ENCODE assay signal across 8 cellular contexts in the genomic region with DNA sequence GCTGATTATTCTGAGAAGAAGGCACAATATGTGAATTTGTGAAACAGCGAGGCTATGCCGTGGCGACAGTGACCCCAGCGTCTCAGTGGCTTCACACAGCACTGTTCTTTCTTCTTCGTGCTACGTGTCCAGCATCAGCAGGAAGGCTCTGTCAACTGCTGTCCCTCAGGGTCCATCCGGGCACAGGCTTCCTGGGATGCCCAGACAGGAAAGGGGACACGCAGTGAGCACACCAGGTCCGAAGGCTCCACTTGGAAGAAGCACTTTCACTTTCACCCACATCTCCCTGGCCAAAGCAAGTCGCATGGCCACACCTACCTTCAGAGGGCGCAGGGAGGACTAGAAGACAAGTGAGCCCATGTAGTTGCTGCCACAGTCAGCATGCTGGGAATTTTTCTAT. TPM values are rescaled to one million over a fixed set of nuclear protein-coding genes. Genes with fewer than 3 reads are reported as not detected.
DNase-seq lines count a peak whose midpoint lies in the region; ATAC-seq and TF ChIP-seq lines count a peak whose summit lies in the region.

No MANE protein-coding gene starts in this region.

- H3K27ac ChIP-seq in SK-N-SH (ENCODE audit: low read depth in 2 of 2, low read length in 1 of 2), result no peak overlapping the region
- H3K27ac ChIP-seq in neural progenitor cell, result no peak overlapping the region

- H3K79me2 ChIP-seq in SK-N-SH (ENCODE audit: insufficient read depth), result no peaks in the 10 kb centered on the region
- no peaks in the 10 kb centered on the region for H3K79me2 ChIP-seq in neural progenitor cell (ENCODE audit: low read depth)

- H3K27me3 Mint-ChIP-seq in osteocyte (ENCODE audit: unreplicated experiment) (peaks cover 23% of the 10 kb centered on the region), neural progenitor cell (ENCODE audit: insufficient read depth, low read depth) (peaks cover 3% of the 10 kb centered on the region)

- peaks cover 5% of the 10 kb centered on the region for H3K4me1 Mint-ChIP-seq in osteocyte (ENCODE audit: unreplicated experiment)
- H3K4me1 Mint-ChIP-seq in neural progenitor cell, result peaks cover 13% of the 10 kb centered on the region

- H3F3A ChIP-seq in SK-N-SH (replicated peaks; ENCODE audit: insufficient read depth) (no peaks in the 10 kb centered on the region), neural progenitor cell (ENCODE audit: low read depth) (peaks cover 11% of the 10 kb centered on the region)

- DNase-seq in SIG-M5 treated with dmso at 0.1 percent for 504 hours (lab: John Stamatoyannopoulos, UW; ENCODE audit: unreplicated experiment), result peak; percentile 53
- no peak for DNase-seq in SIG-M5 (lab: John Stamatoyannopoulos, UW)
- DNase-seq in HUDEP-2 (lab: John Stamatoyannopoulos, UW; ENCODE audit: unreplicated experiment in 76 of 76), result peak in 62 of 76 experiments; percentile 2 to 71 (median 36)
- no peak for DNase-seq in SK-N-SH
- DNase-seq in dermis microvascular lymphatic vessel endothelial cell (ENCODE audit: low read depth in 2 of 2), result peak; percentile 9 to 56
- DNase-seq in osteocyte (ENCODE audit: extremely low spot score, unreplicated experiment), result peak; percentile 56
- DNase-seq in neural progenitor cell (ENCODE audit: low spot score), result no peak

- H3K9me3 Mint-ChIP-seq in osteocyte (ENCODE audit: unreplicated experiment) (no peaks in the 10 kb centered on the region), neural progenitor cell (no peaks in the 10 kb centered on the region)

- H3K4me1 ChIP-seq in SK-N-SH (ENCODE audit: control insufficient read depth in 1 of 2, insufficient read depth in 2 of 2, low read depth in 1 of 2, low read length in 1 of 2) (peaks cover 0 to 4% of the 10 kb centered on the region in 2 experiments; a peak in 1 of 4 replicates), neural progenitor cell (peaks cover 16% of the 10 kb centered on the region)

- POLR2A ChIA-PET in SK-N-SH (lab: Yijun Ruan, JAX), result no interaction called here

- H3K4me2 ChIP-seq in SK-N-SH (peak overlapping the region; percentile 23; the same call in 1 of the 2 replicates), neural progenitor cell (no peak overlapping the region)

- no peak for ATAC-seq in HG02970 (IDR thresholded peaks at IDR 0.05; ENCODE audit: low FRiP score, unreplicated experiment)

- no peaks in the 10 kb centered on the region for H3K9me3 ChIP-seq in SK-N-SH
- H3K9me3 ChIP-seq in neural progenitor cell (ENCODE audit: low read depth), result no peaks in the 10 kb centered on the region

- TF ChIP-seq RAD21 in SK-N-SH (IDR thresholded peaks at IDR 0.05; ENCODE audit: low read length), result no peak

- H2AFZ ChIP-seq in SK-N-SH (ENCODE audit: low read depth) (no peak overlapping the region), neural progenitor cell (replicated peaks) (no peak overlapping the region)

- H3K36me3 ChIP-seq in SK-N-SH (replicated peaks in 1 of 2; ENCODE audit: control insufficient read depth in 1 of 2, insufficient read depth in 2 of 2, low read length in 1 of 2) (no peaks in the 10 kb centered on the region), neural progenitor cell (no peaks in the 10 kb centered on the region)

- no peak overlapping the region for H3K4me3 Mint-ChIP-seq in osteocyte (ENCODE audit: unreplicated experiment)
- H3K4me3 Mint-ChIP-seq in neural progenitor cell, result no peak overlapping the region

- no peak overlapping the region for H3K27ac Mint-ChIP-seq in osteocyte (ENCODE audit: unreplicated experiment)
- H3K27ac Mint-ChIP-seq in neural progenitor cell, result no peak overlapping the region

- 84% methylated on average over 9 of the region's 11 CpGs for WGBS in SK-N-SH (ENCODE audit: low lambda C conversion rate)

- H3K27me3 ChIP-seq in SK-N-SH (ENCODE audit: insufficient read depth) (no peaks in the 10 kb centered on the region), neural progenitor cell (no peaks in the 10 kb centered on the region)

- H3K36me3 Mint-ChIP-seq in osteocyte (ENCODE audit: unreplicated experiment), result no peaks in the 10 kb centered on the region
- H3K36me3 Mint-ChIP-seq in neural progenitor cell, result no peaks in the 10 kb centered on the region

- TF ChIP-seq CTCF in SK-N-SH (IDR thresholded peaks at IDR 0.05), result no peak
- no peak for TF ChIP-seq CTCF in osteocyte (IDR thresholded peaks at IDR 0.05)
- TF ChIP-seq CTCF in neural progenitor cell (IDR thresholded peaks at IDR 0.05), result no peak

- CTCF ChIA-PET in SK-N-SH (lab: Yijun Ruan, JAX), result no interaction called here

- TF ChIP-seq EP300 in SK-N-SH (IDR thresholded peaks at IDR 0.05; ENCODE audit: borderline replicate concordance in 1 of 2, low read depth in 1 of 2, low read length in 1 of 2), result no peak

- no peaks in the 10 kb centered on the region for H3K9me2 ChIP-seq in SK-N-SH

- no peak overlapping the region for H3K4me3 ChIP-seq in SK-N-SH (ENCODE audit: low read depth in 2 of 2, low read length in 1 of 2)
- no peak overlapping the region for H3K4me3 ChIP-seq in neural progenitor cell

- H3K9ac ChIP-seq in SK-N-SH (no peak overlapping the region), neural progenitor cell (no peak overlapping the region)

- H4K20me1 ChIP-seq in SK-N-SH (ENCODE audit: insufficient read depth) (no peaks in the 10 kb centered on the region), neural progenitor cell (ENCODE audit: low read depth) (no peaks in the 10 kb centered on the region)

TF ChIP-seq in SK-N-SH, 30 proteins besides CTCF, POLR2A, EP300 and RAD21:
- TF ChIP-seq EZH2phosphoT487 (IDR thresholded peaks at IDR 0.05; ENCODE audit: borderline replicate concordance, low read depth), result no peak
- TF ChIP-seq, protein P1, sequence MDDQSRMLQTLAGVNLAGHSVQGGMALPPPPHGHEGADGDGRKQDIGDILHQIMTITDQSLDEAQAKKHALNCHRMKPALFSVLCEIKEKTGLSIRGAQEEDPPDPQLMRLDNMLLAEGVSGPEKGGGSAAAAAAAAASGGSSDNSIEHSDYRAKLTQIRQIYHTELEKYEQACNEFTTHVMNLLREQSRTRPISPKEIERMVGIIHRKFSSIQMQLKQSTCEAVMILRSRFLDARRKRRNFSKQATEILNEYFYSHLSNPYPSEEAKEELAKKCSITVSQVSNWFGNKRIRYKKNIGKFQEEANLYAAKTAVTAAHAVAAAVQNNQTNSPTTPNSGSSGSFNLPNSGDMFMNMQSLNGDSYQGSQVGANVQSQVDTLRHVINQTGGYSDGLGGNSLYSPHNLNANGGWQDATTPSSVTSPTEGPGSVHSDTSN (IDR thresholded peaks at IDR 0.05), result no peak
- TF ChIP-seq, protein P2, sequence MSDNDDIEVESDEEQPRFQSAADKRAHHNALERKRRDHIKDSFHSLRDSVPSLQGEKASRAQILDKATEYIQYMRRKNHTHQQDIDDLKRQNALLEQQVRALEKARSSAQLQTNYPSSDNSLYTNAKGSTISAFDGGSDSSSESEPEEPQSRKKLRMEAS (IDR thresholded peaks at IDR 0.05; ENCODE audit: low read depth), result no peak

RNA-seq across cellular contexts. Expression of a gene that starts 47.3 kb away (rescaled TPM):
- polyA plus RNA-seq in SK-N-SH (2012; rRNA removed), result 20.7 and 27.1 TPM in 2 replicates
- 21.0 and 23.2 TPM in 2 replicates for polyA plus RNA-seq in SK-N-SH (2012; cell fraction: cytosol; rRNA removed)
- 39.3 and 40.7 TPM in 2 replicates for polyA plus RNA-seq in SK-N-SH (2012; cell fraction: nucleus; rRNA removed)
- total RNA-seq in dermis microvascular lymphatic vessel endothelial cell (9.1 and 11.5 TPM in 2 replicates), osteocyte (17.7 and 19.7 TPM in 2 replicates), neural progenitor cell (ENCODE audit: low replicate concordance) (7.5 and 13.0 TPM in 2 replicates)

RNA-seq across cellular contexts. Expression of a gene that starts 49.0 kb away (rescaled TPM):
- 2.6 and 2.8 TPM in 2 replicates for polyA plus RNA-seq in SK-N-SH (2012; rRNA removed)
- polyA plus RNA-seq in SK-N-SH (2012; cell fraction: cytosol; rRNA removed), result 2.5 and 3.0 TPM in 2 replicates
- 3.4 and 3.5 TPM in 2 replicates for polyA plus RNA-seq in SK-N-SH (2012; cell fraction: nucleus; rRNA removed)
- 6.5 and 13.4 TPM in 2 replicates for total RNA-seq in dermis microvascular lymphatic vessel endothelial cell
- total RNA-seq in osteocyte, result 12.2 and 13.3 TPM in 2 replicates
- 0.06 and 0.15 TPM in 2 replicates for total RNA-seq in neural progenitor cell (ENCODE audit: low replicate concordance)

Comparison
In these comparisons a context has a peak if more than half of its experiments do, and no peak if none do; other contexts are left out.
1. DNase-seq: peak in SIG-M5 treated with dmso at 0.1 percent for 504 hours (single experiment), HUDEP-2 (62 of 76), dermis microvascular lymphatic vessel endothelial cell (2 of 2) and osteocyte (single experiment); none in SIG-M5 (single experiment), SK-N-SH (single experiment) and neural progenitor cell (single experiment).